10 cellular contexts compared by ENCODE assay signal in genomic region chr2:95024960-95025405, GRCh38. TPM values are rescaled to one million over a fixed set of nuclear protein-coding genes. Genes with fewer than 3 reads are reported as not detected.
DNase-seq lines count a peak whose midpoint lies in the region; ATAC-seq and TF ChIP-seq lines count a peak whose summit lies in the region.
"Had no signal": no experiment of that assay in that cellular context is flagged by ENCODE, and none has a peak within 500 bp of the region (broad histone marks: within the 10 kb centered on the region; RNA-seq: fewer than 3 reads in every experiment).

No MANE protein-coding gene starts in this region.

- H3K27ac Mint-ChIP-seq in CD8-positive, alpha-beta memory T cell: peak overlapping the region in 3 of 8 donors; percentile 35 to 63 (median 51)
- peak overlapping the region; percentile 77 for H3K27ac Mint-ChIP-seq in T-helper 1 cell treated with Interleukin-12 subunit alpha and Interleukin-12 subunit beta and Interleukin-4 antibody, amounts not matched to agents 30 μg/mL and 1 μg/mL, for 36 hours

- no peaks in the 10 kb centered on the region for H3K9me3 ChIP-seq in CD8-positive, alpha-beta memory T cell (ENCODE audit: low read length)
- H3K9me3 ChIP-seq in esophagus (ENCODE audit: control insufficient read depth in 2 of 2, insufficient read depth in 1 of 2, low read depth in 1 of 2, low read length in 1 of 2) (no peaks in the 10 kb centered on the region), psoas muscle (no peaks in the 10 kb centered on the region)

- intact Hi-C loops in psoas muscle (cut with DNase I): no loop called here

- peaks cover 20 to 29% of the 10 kb centered on the region in 2 donors for H3K27me3 Mint-ChIP-seq in CD8-positive, alpha-beta memory T cell
- no peaks in the 10 kb centered on the region for H3K27me3 Mint-ChIP-seq in T-helper 1 cell treated with Interleukin-12 subunit alpha and Interleukin-12 subunit beta and Interleukin-4 antibody, amounts not matched to agents 30 μg/mL and 1 μg/mL, for 36 hours (ENCODE audit: low read depth)

- H3K27ac ChIP-seq in CD8-positive, alpha-beta memory T cell (ENCODE audit: low read depth, low read length): no peak overlapping the region
- H3K27ac ChIP-seq in esophagus (ENCODE audit: low read depth in 2 of 2, low read length in 1 of 2) (peak overlapping the region; percentile 44 to 64), psoas muscle (no peak overlapping the region)
- H3K27ac ChIP-seq: SK-N-MC had no signal

- WGBS in esophagus, 2 donors: 15 to 27% methylated on average over 30 of the region's 30 CpGs
- WGBS in psoas muscle, 3 donors: 5 to 20% (median 12%) methylated on average over 30 of the region's 30 CpGs

- no peaks in the 10 kb centered on the region for H3K27me3 ChIP-seq in CD8-positive, alpha-beta memory T cell (ENCODE audit: insufficient read depth, low read length, poor library complexity, severe bottlenecking)
- H3K27me3 ChIP-seq in esophagus (ENCODE audit: control insufficient read depth in 1 of 2, insufficient read depth in 2 of 2, low read length in 2 of 2) (no peaks in the 10 kb centered on the region), psoas muscle (ENCODE audit: insufficient read depth in 3 of 3, low read length in 2 of 3) (peaks cover 0 to 67% (median 20%) of the 10 kb centered on the region in 3 donors)

- H3K9me3 Mint-ChIP-seq in CD8-positive, alpha-beta memory T cell: no peaks in the 10 kb centered on the region
- H3K9me3 Mint-ChIP-seq in T-helper 1 cell treated with Interleukin-12 subunit alpha and Interleukin-12 subunit beta and Interleukin-4 antibody, amounts not matched to agents 30 μg/mL and 1 μg/mL, for 36 hours: no peaks in the 10 kb centered on the region

- POLR2A ChIA-PET in CD8-positive, alpha-beta memory T cell (lab: Charles Lee): interaction anchor here (1.0 to 4.9 kb wide), 4 partner anchors 29 to 91 kb away, joined by 4 to 44 read pairs (median 24); no protein-coding TSS in a partner anchor

- H3K36me3 ChIP-seq in CD8-positive, alpha-beta memory T cell (ENCODE audit: insufficient read depth, low read length): no peaks in the 10 kb centered on the region
- peaks cover 0 to 2% of the 10 kb centered on the region in 2 donors for H3K36me3 ChIP-seq in esophagus (ENCODE audit: control insufficient read depth in 2 of 2, insufficient read depth in 2 of 2, low read length in 1 of 2)
- H3K36me3 ChIP-seq in psoas muscle (ENCODE audit: insufficient read depth in 1 of 2, low read depth in 1 of 2): no peaks in the 10 kb centered on the region

- H3K4me3 ChIP-seq in CD8-positive, alpha-beta memory T cell (ENCODE audit: low read length): peak overlapping the region; percentile 61
- H3K4me3 ChIP-seq in esophagus (ENCODE audit: low read depth in 1 of 2, low read length in 2 of 2): peak overlapping the region; percentile 55 to 65
- H3K4me3 ChIP-seq in psoas muscle: peak overlapping the region; percentile 49

- peak in 1 of 5 donors; percentile 25 for DNase-seq in CD8-positive, alpha-beta memory T cell
- DNase-seq in psoas muscle (no peak), OCI-M1 (lab: John Stamatoyannopoulos, UW) (no peak), SW 1271 (lab: John Stamatoyannopoulos, UW) (no peak)

- H3K4me1 ChIP-seq in CD8-positive, alpha-beta memory T cell (ENCODE audit: insufficient read depth, low read length): peaks cover 46% of the 10 kb centered on the region
- H3K4me1 ChIP-seq in esophagus (ENCODE audit: control insufficient read depth in 2 of 2, insufficient read depth in 2 of 2, low read length in 1 of 2) (peaks cover 0 to 9% of the 10 kb centered on the region in 2 donors), psoas muscle (peaks cover 4% of the 10 kb centered on the region)

- CTCF ChIA-PET in CD8-positive, alpha-beta memory T cell (lab: Charles Lee): interaction anchor here (2.1 to 7.6 kb wide), 5 partner anchors 19 to 91 kb away, joined by 10 to 286 read pairs (median 15); no protein-coding TSS in a partner anchor

- peaks cover 24 to 67% (median 50%) of the 10 kb centered on the region in 3 donors for H3K4me1 Mint-ChIP-seq in CD8-positive, alpha-beta memory T cell
- peaks cover 39% of the 10 kb centered on the region for H3K4me1 Mint-ChIP-seq in T-helper 1 cell treated with Interleukin-12 subunit alpha and Interleukin-12 subunit beta and Interleukin-4 antibody, amounts not matched to agents 30 μg/mL and 1 μg/mL, for 36 hours (ENCODE audit: low read depth)

- no peak for TF ChIP-seq CTCF in psoas muscle (IDR thresholded peaks at IDR 0.05)

- ATAC-seq in psoas muscle: no peak
- ATAC-seq in HG03135 (IDR thresholded peaks at IDR 0.05; ENCODE audit: unreplicated experiment): no peak
- no peak for ATAC-seq in GM19467 (IDR thresholded peaks at IDR 0.05; ENCODE audit: unreplicated experiment)

- peak overlapping the region; percentile 62 to 83 (median 75) for H3K4me3 Mint-ChIP-seq in CD8-positive, alpha-beta memory T cell
- peak overlapping the region; percentile 80 for H3K4me3 Mint-ChIP-seq in T-helper 1 cell treated with Interleukin-12 subunit alpha and Interleukin-12 subunit beta and Interleukin-4 antibody, amounts not matched to agents 30 μg/mL and 1 μg/mL, for 36 hours

- peaks cover 0 to 5% (median 4%) of the 10 kb centered on the region in 3 donors for H3K36me3 Mint-ChIP-seq in CD8-positive, alpha-beta memory T cell
- peaks cover 42% of the 10 kb centered on the region for H3K36me3 Mint-ChIP-seq in T-helper 1 cell treated with Interleukin-12 subunit alpha and Interleukin-12 subunit beta and Interleukin-4 antibody, amounts not matched to agents 30 μg/mL and 1 μg/mL, for 36 hours (ENCODE audit: low read depth)

RNA-seq across cellular contexts. Expression of gene MAL, which starts 0.5 kb away (rescaled TPM):
- 10 to 100 TPM; 25.2 to 27.3 TPM for total RNA-seq in CD8-positive, alpha-beta memory T cell
- 50.4 TPM for polyA plus RNA-seq in CD8-positive, alpha-beta memory T cell
- polyA plus RNA-seq in esophagus (1,000 to 10,000 TPM; 1,481 to 3,581 TPM), psoas muscle (1 to 10 TPM in 2 of 3 donors, under 1 TPM in 1; 0.95 to 1.5 (median 1.5) TPM)
- under 1 TPM in 3 of 4 donors, not detected in 1; 0.53 to 0.92 (median 0.71) TPM for total RNA-seq in psoas muscle
- total RNA-seq: occipital lobe had no signal

Comparison
In these comparisons a context has a peak if more than half of its experiments do, and no peak if none do; other contexts are left out.
1. H3K27ac ChIP-seq: peak in esophagus (2 of 2); none in CD8-positive, alpha-beta memory T cell (single experiment) and psoas muscle (single experiment).
2. RNA of gene MAL, which starts 0.5 kb away (polyA plus RNA-seq): 1,481 to 3,581 TPM in esophagus; 50.4 TPM in CD8-positive, alpha-beta memory T cell (single experiment) and 0.95 to 1.5 TPM in psoas muscle; every median in the first group is over 10 times any median in the second.
3. Peak in every context shown above with its lines, with median percentiles within 50 percentile points of each other: H3K4me3 ChIP-seq.